Comparison of ENCODE assay signal across 1 cellular context in genomic region chr17:36869856-36870617, GRCh38.
TF ChIP-seq lines count a peak whose summit lies in the region.

No MANE protein-coding gene starts in this region.

TF ChIP-seq in A549, 52 proteins besides CTCF, POLR2A, EP300 and RAD21 (continued from another document):
- TF ChIP-seq REST (IDR thresholded peaks at IDR 0.05) (no peak), CHD4 (IDR thresholded peaks at IDR 0.05; ENCODE audit: borderline replicate concordance) (no peak), FOSB (CRISPR knock-in tag; IDR thresholded peaks at IDR 0.05) (no peak), FOXS1 (CRISPR knock-in tag; IDR thresholded peaks at IDR 0.05) (no peak), HOXB5 (CRISPR knock-in tag; IDR thresholded peaks at IDR 0.05) (no peak), NR3C1 (IDR thresholded peaks at IDR 0.05) (no peak), ESRRA (IDR thresholded peaks at IDR 0.05; ENCODE audit: borderline replicate concordance, low read length) (no peak), KDM5A (IDR thresholded peaks at IDR 0.05) (no peak), MAFK (IDR thresholded peaks at IDR 0.05; ENCODE audit: partially characterized antibody) (peak; percentile 75), POLR2AphosphoS2 (conservative IDR thresholded peaks at IDR 0.05; ENCODE audit: low read length) (no peak), ZFP36 (IDR thresholded peaks at IDR 0.05; ENCODE audit: borderline replicate concordance, partially characterized antibody) (peak; percentile 96), ELK1 (IDR thresholded peaks at IDR 0.05; ENCODE audit: low read depth, low read length) (no peak), ZC3H11A (IDR thresholded peaks at IDR 0.05) (no peak), JUN (IDR thresholded peaks at IDR 0.05) (peak in 1 of 2 experiments; percentile 40; a peak in 1 of 5 replicates), TFCP2L1 (CRISPR knock-in tag; IDR thresholded peaks at IDR 0.05) (0 out of 2 replicates have a peak, but pooled peaks have one; percentile 16), EHMT2 (IDR thresholded peaks at IDR 0.05; ENCODE audit: low read depth) (no peak), HDAC2 (IDR thresholded peaks at IDR 0.05) (no peak)
- TF ChIP-seq, protein P1, sequence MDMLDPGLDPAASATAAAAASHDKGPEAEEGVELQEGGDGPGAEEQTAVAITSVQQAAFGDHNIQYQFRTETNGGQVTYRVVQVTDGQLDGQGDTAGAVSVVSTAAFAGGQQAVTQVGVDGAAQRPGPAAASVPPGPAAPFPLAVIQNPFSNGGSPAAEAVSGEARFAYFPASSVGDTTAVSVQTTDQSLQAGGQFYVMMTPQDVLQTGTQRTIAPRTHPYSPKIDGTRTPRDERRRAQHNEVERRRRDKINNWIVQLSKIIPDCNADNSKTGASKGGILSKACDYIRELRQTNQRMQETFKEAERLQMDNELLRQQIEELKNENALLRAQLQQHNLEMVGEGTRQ (IDR thresholded peaks at IDR 0.05), result no peak
- TF ChIP-seq, protein P2, sequence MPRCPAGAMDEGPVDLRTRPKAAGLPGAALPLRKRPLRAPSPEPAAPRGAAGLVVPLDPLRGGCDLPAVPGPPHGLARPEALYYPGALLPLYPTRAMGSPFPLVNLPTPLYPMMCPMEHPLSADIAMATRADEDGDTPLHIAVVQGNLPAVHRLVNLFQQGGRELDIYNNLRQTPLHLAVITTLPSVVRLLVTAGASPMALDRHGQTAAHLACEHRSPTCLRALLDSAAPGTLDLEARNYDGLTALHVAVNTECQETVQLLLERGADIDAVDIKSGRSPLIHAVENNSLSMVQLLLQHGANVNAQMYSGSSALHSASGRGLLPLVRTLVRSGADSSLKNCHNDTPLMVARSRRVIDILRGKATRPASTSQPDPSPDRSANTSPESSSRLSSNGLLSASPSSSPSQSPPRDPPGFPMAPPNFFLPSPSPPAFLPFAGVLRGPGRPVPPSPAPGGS (IDR thresholded peaks at IDR 0.05), result no peak
TF ChIP-seq in A549: peak in this region for 8.
